ENCODE assay signal across 19 cellular contexts in the genomic region with DNA sequence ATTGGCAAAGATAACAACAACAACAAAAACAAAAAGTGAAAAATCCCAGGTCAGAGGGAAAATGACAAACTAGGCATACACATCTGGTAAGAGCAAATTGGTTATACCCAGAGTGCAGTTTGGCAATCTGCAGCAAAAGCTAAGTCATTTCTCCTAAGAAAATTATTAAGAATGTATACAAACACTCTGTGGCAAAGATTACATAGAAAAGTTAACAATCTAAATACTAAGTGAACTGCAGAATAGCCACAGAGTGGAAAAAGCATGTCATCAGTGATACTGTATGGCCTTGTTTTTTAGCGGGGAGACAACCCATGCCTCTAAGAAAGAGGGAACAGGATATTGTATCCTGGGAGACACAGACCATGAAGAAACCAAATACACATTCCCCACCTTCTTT.
DNase-seq lines count a peak whose midpoint lies in the region; ATAC-seq, FAIRE-seq and TF ChIP-seq lines count a peak whose summit lies in the region.
"Had no signal": no experiment of that assay in that cellular context is flagged by ENCODE, and none has a peak within 500 bp of the region (broad histone marks: within the 10 kb centered on the region; RNA-seq: fewer than 3 reads in every experiment).

No MANE protein-coding gene starts in this region.

- intact Hi-C loops in CD4-positive, alpha-beta T cell (cut with DNase I, micrococcal nuclease): no loop called here
- intact Hi-C loops in natural killer cell (cut with micrococcal nuclease): no loop called here

- no peak for TF ChIP-seq CTCF in CD4-positive, alpha-beta T cell (IDR thresholded peaks at IDR 0.05)
- TF ChIP-seq CTCF in HFFc6 (IDR thresholded peaks at IDR 0.05): no peak
- TF ChIP-seq CTCF in endodermal cell (conservative IDR thresholded peaks at IDR 0.05): no peak
- no peak for TF ChIP-seq CTCF in natural killer cell (IDR thresholded peaks at IDR 0.05)

- H3K4me3 Mint-ChIP-seq in CD4-positive, alpha-beta T cell: no peak overlapping the region
- H3K4me3 Mint-ChIP-seq in HFFc6 (no peak overlapping the region), endodermal cell (no peak overlapping the region), natural killer cell (no peak overlapping the region)
- H3K4me3 Mint-ChIP-seq: activated B cell treated with CpG ODN at 0.5 μM for 24 hours, neural crest cell had no signal

- no peak overlapping the region for H3K27ac ChIP-seq in CD4-positive, alpha-beta T cell (ENCODE audit: low read depth, low read length)
- no peak overlapping the region for H3K27ac ChIP-seq in endodermal cell (ENCODE audit: low read depth, low read length)
- H3K27ac ChIP-seq: gastroesophageal sphincter, right lobe of liver had no signal

- POLR2A ChIA-PET in CD4-positive, alpha-beta T cell (lab: Charles Lee): no interaction called here

- no peaks in the 10 kb centered on the region for H3K27me3 ChIP-seq in CD4-positive, alpha-beta T cell (ENCODE audit: control insufficient read depth, insufficient read depth, low read length)
- no peaks in the 10 kb centered on the region for H3K27me3 ChIP-seq in endodermal cell (ENCODE audit: control insufficient read depth, insufficient read depth, low read length, poor library complexity, severe bottlenecking)
- H3K27me3 ChIP-seq: gastroesophageal sphincter, right lobe of liver had no signal

- H3K36me3 ChIP-seq in endodermal cell (ENCODE audit: control insufficient read depth, insufficient read depth, low read length): no peaks in the 10 kb centered on the region
- H3K36me3 ChIP-seq: gastroesophageal sphincter, right lobe of liver had no signal

- H3K4me3 ChIP-seq in endodermal cell (ENCODE audit: low read length): no peak overlapping the region
- H3K4me3 ChIP-seq: gastroesophageal sphincter, right lobe of liver had no signal

- peak overlapping the region; percentile 82 for H3K27ac Mint-ChIP-seq in CD4-positive, alpha-beta T cell
- H3K27ac Mint-ChIP-seq in HFFc6: peak overlapping the region; percentile 14
- peak overlapping the region; percentile 18 for H3K27ac Mint-ChIP-seq in endodermal cell
- peak overlapping the region; percentile 77 to 88 for H3K27ac Mint-ChIP-seq in natural killer cell
- H3K27ac Mint-ChIP-seq: activated B cell treated with CpG ODN at 0.5 μM for 24 hours had no signal

- H3K9ac ChIP-seq in endodermal cell (ENCODE audit: extremely low read depth, low read length, poor library complexity, severe bottlenecking): no peak overlapping the region

- no peaks in the 10 kb centered on the region for H3K9me3 Mint-ChIP-seq in CD4-positive, alpha-beta T cell
- H3K9me3 Mint-ChIP-seq in HFFc6: no peaks in the 10 kb centered on the region
- no peaks in the 10 kb centered on the region for H3K9me3 Mint-ChIP-seq in endodermal cell
- no peaks in the 10 kb centered on the region for H3K9me3 Mint-ChIP-seq in natural killer cell
- H3K9me3 Mint-ChIP-seq: activated B cell treated with CpG ODN at 0.5 μM for 24 hours, neural crest cell had no signal

- H3K27me3 Mint-ChIP-seq in CD4-positive, alpha-beta T cell: no peaks in the 10 kb centered on the region
- H3K27me3 Mint-ChIP-seq in HFFc6 (ENCODE audit: insufficient read depth) (peaks cover 6% of the 10 kb centered on the region), endodermal cell (ENCODE audit: insufficient read depth) (no peaks in the 10 kb centered on the region), natural killer cell (ENCODE audit: low read depth in 2 of 2) (no peaks in the 10 kb centered on the region)
- H3K27me3 Mint-ChIP-seq: activated B cell treated with CpG ODN at 0.5 μM for 24 hours had no signal

- CTCF ChIA-PET in CD4-positive, alpha-beta T cell (lab: Charles Lee): interaction anchor here (2.2 kb wide), 1 partner anchor 12 kb away, joined by 9 read pairs; no protein-coding TSS in a partner anchor

- H3K9me3 ChIP-seq in CD4-positive, alpha-beta T cell (ENCODE audit: control insufficient read depth, low read length): no peaks in the 10 kb centered on the region
- no peaks in the 10 kb centered on the region for H3K9me3 ChIP-seq in endodermal cell (ENCODE audit: control insufficient read depth, low read length)
- H3K9me3 ChIP-seq: gastroesophageal sphincter, right lobe of liver had no signal

- no peak for ATAC-seq in CD4-positive, alpha-beta T cell (ENCODE audit: poor library complexity)
- no peak for ATAC-seq in natural killer cell
- ATAC-seq: gastroesophageal sphincter, HCT116, right lobe of liver had no signal

- H3K4me1 ChIP-seq in endodermal cell (ENCODE audit: control insufficient read depth, insufficient read depth, low read length): peaks cover 20% of the 10 kb centered on the region
- H3K4me1 ChIP-seq: right lobe of liver had no signal

- DNase-seq in CD4-positive, alpha-beta T cell: no peak
- DNase-seq in HFFc6 (no peak), endodermal cell (no peak), natural killer cell (no peak), urothelium cell line (ENCODE audit: low spot score) (no peak), GOT3 (lab: John Stamatoyannopoulos, UW) (no peak), GM19239 (ENCODE audit: insufficient read length, low spot score) (no peak)
- DNase-seq: activated B cell treated with CpG ODN at 0.5 μM for 24 hours; activated CD8-positive, alpha-beta memory T cell treated with anti-CD3 and anti-CD28 coated beads, Interleukin-2, amount 50 U/mL, for 48 hours; DMS53; mammary epithelial cell; NCI-H187 treated with DMSO at 0.1 percent for 48 hours; NCI-H446 treated with DMSO at 0.1 percent for 48 hours; right lobe of liver; stimulated activated CD4-positive, alpha-beta T cell treated with anti-CD3 and anti-CD28 coated beads, Interleukin-1b, Interleukin-23, amount 100 ng/mL, for 48 hours had no signal

- 91 to 100% methylated on average over 1 of the region's 1 CpG for WGBS in endodermal cell (ENCODE audit: insufficient coverage in 1 of 2, insufficient read length in 1 of 2), 2 experiments

- H3K4me1 Mint-ChIP-seq in CD4-positive, alpha-beta T cell (ENCODE audit: low read depth): peaks cover 89% of the 10 kb centered on the region
- peaks cover 92% of the 10 kb centered on the region for H3K4me1 Mint-ChIP-seq in HFFc6 (ENCODE audit: low read depth)
- peaks cover 59% of the 10 kb centered on the region for H3K4me1 Mint-ChIP-seq in endodermal cell
- H3K4me1 Mint-ChIP-seq in natural killer cell: peaks cover 81 to 87% of the 10 kb centered on the region in 2 donors

- FAIRE-seq in urothelium cell line (lab: Jason Lieb, UNC) (no peak), GM19239 (lab: Jason Lieb, UNC) (no peak)
- FAIRE-seq: GM18507 had no signal

- peaks cover 4% of the 10 kb centered on the region for H3K36me3 Mint-ChIP-seq in CD4-positive, alpha-beta T cell (ENCODE audit: low read depth)
- H3K36me3 Mint-ChIP-seq in HFFc6 (ENCODE audit: low read depth) (no peaks in the 10 kb centered on the region; the same call in 1 of the 2 replicates), endodermal cell (ENCODE audit: low read depth) (no peaks in the 10 kb centered on the region), natural killer cell (no peaks in the 10 kb centered on the region)

Comparison
In these comparisons a context has a peak if more than half of its experiments do, and no peak if none do; other contexts are left out.
1. H3K27ac Mint-ChIP-seq: peak in every context shown above with its lines; median percentile 82 in natural killer cell; 82 in CD4-positive, alpha-beta T cell; 18 in endodermal cell; 14 in HFFc6.